Comparison of ENCODE assay signal across 18 cellular contexts in the genomic region with DNA sequence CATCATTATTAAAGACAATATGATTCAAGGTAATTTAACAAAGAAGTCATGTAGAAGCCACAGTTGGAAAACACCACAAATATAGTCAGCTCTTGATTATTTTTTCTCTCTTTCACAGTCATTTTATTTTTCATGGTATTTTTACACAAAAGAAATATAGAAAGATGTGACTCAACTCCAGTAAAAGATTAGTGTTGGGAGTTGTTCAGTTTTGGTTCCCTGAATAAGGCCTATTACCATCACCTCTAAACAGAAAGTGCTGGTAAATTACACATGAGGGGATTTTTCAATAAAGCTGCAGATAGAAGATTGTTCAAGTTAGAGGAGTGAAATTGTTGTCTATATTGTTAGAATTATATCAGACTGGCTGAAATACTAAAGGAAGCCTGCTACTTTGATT.
DNase-seq lines count a peak whose midpoint lies in the region; ATAC-seq and TF ChIP-seq lines count a peak whose summit lies in the region.
"Had no signal": no experiment of that assay in that cellular context is flagged by ENCODE, and none has a peak within 500 bp of the region (broad histone marks: within the 10 kb centered on the region; RNA-seq: fewer than 3 reads in every experiment).

No MANE protein-coding gene starts in this region.

- CTCF ChIA-PET in activated CD4-positive, alpha-beta memory T cell treated with anti-CD3 and anti-CD28 coated beads for 36 hours (lab: Charles Lee): interaction anchor here (1.0 to 3.5 kb wide), 4 partner anchors 9 to 85 kb away, joined by 3 to 73 read pairs (median 4); no protein-coding TSS in a partner anchor
- CTCF ChIA-PET in activated CD4-positive, alpha-beta memory T cell treated with anti-CD3 and anti-CD28 coated beads, Interleukin-2, amount 10 ng/mL, durations not matched to agents 7 days and 5 days (lab: Charles Lee): interaction anchor here (0.6 to 2.4 kb wide), 3 partner anchors 9 to 23 kb away, joined by 3 to 20 read pairs (median 3); no protein-coding TSS in a partner anchor

- no peak overlapping the region for H3K4me3 Mint-ChIP-seq in activated CD4-positive, alpha-beta memory T cell treated with anti-CD3 and anti-CD28 coated beads for 36 hours
- H3K4me3 Mint-ChIP-seq in activated CD4-positive, alpha-beta memory T cell treated with anti-CD3 and anti-CD28 coated beads, Interleukin-2, amount 10 ng/mL, durations not matched to agents 7 days and 5 days: no peak overlapping the region
- no peak overlapping the region for H3K4me3 Mint-ChIP-seq in activated T-helper 1 cell treated with anti-CD3 and anti-CD28 coated beads, Interleukin-12 subunit alpha, Interleukin-12 subunit beta, Interleukin-2, Interleukin-4 antibody, amounts not matched to agents 30 ng/mL and 10 ng/mL and 1 ng/mL, durations not matched to agents 14 hours and 24 hours and 36 hours
- H3K4me3 Mint-ChIP-seq: central memory CD8-positive, alpha-beta T cell had no signal

- ATAC-seq in GM19455 (IDR thresholded peaks at IDR 0.05; ENCODE audit: unreplicated experiment) (peak; percentile 22), HG02973 (IDR thresholded peaks at IDR 0.05; ENCODE audit: unreplicated experiment) (peak; percentile 46), heart left ventricle (no peak), GM19328 (IDR thresholded peaks at IDR 0.05; ENCODE audit: unreplicated experiment) (no peak)

- no peak overlapping the region for H3K4me3 ChIP-seq in heart left ventricle
- H3K4me3 ChIP-seq: hepatocyte, uterus had no signal

- no peak overlapping the region for H3K27ac ChIP-seq in heart left ventricle
- H3K27ac ChIP-seq: hepatocyte, uterus, WERI-Rb-1 had no signal

- H3K4me1 ChIP-seq in heart left ventricle: peaks cover 0 to 6% (median 0%) of the 10 kb centered on the region in 12 donors
- H3K4me1 ChIP-seq: uterus had no signal

- peaks cover 37% of the 10 kb centered on the region for H3K4me1 Mint-ChIP-seq in activated CD4-positive, alpha-beta memory T cell treated with anti-CD3 and anti-CD28 coated beads for 36 hours (ENCODE audit: low read depth)
- peaks cover 13% of the 10 kb centered on the region for H3K4me1 Mint-ChIP-seq in activated CD4-positive, alpha-beta memory T cell treated with anti-CD3 and anti-CD28 coated beads, Interleukin-2, amount 10 ng/mL, durations not matched to agents 7 days and 5 days
- peaks cover 58% of the 10 kb centered on the region for H3K4me1 Mint-ChIP-seq in activated T-helper 1 cell treated with anti-CD3 and anti-CD28 coated beads, Interleukin-12 subunit alpha, Interleukin-12 subunit beta, Interleukin-2, Interleukin-4 antibody, amounts not matched to agents 30 ng/mL and 10 ng/mL and 1 ng/mL, durations not matched to agents 14 hours and 24 hours and 36 hours (ENCODE audit: low read depth)

- peaks cover 7% of the 10 kb centered on the region for H3K27me3 Mint-ChIP-seq in activated CD4-positive, alpha-beta memory T cell treated with anti-CD3 and anti-CD28 coated beads for 36 hours
- no peaks in the 10 kb centered on the region for H3K27me3 Mint-ChIP-seq in activated CD4-positive, alpha-beta memory T cell treated with anti-CD3 and anti-CD28 coated beads, Interleukin-2, amount 10 ng/mL, durations not matched to agents 7 days and 5 days
- H3K27me3 Mint-ChIP-seq in activated T-helper 1 cell treated with anti-CD3 and anti-CD28 coated beads, Interleukin-12 subunit alpha, Interleukin-12 subunit beta, Interleukin-2, Interleukin-4 antibody, amounts not matched to agents 30 ng/mL and 10 ng/mL and 1 ng/mL, durations not matched to agents 14 hours and 24 hours and 36 hours (ENCODE audit: insufficient read depth): no peaks in the 10 kb centered on the region
- H3K27me3 Mint-ChIP-seq: central memory CD8-positive, alpha-beta T cell had no signal

- peak overlapping the region; percentile 64 for H3K27ac Mint-ChIP-seq in activated CD4-positive, alpha-beta memory T cell treated with anti-CD3 and anti-CD28 coated beads for 36 hours
- no peak overlapping the region for H3K27ac Mint-ChIP-seq in activated CD4-positive, alpha-beta memory T cell treated with anti-CD3 and anti-CD28 coated beads, Interleukin-2, amount 10 ng/mL, durations not matched to agents 7 days and 5 days
- H3K27ac Mint-ChIP-seq in activated T-helper 1 cell treated with anti-CD3 and anti-CD28 coated beads, Interleukin-12 subunit alpha, Interleukin-12 subunit beta, Interleukin-2, Interleukin-4 antibody, amounts not matched to agents 30 ng/mL and 10 ng/mL and 1 ng/mL, durations not matched to agents 14 hours and 24 hours and 36 hours: peak overlapping the region; percentile 67

- TF ChIP-seq POLR2A in heart left ventricle (IDR thresholded peaks at IDR 0.05): no peak

- H3K36me3 Mint-ChIP-seq in activated CD4-positive, alpha-beta memory T cell treated with anti-CD3 and anti-CD28 coated beads for 36 hours: no peaks in the 10 kb centered on the region
- H3K36me3 Mint-ChIP-seq in activated CD4-positive, alpha-beta memory T cell treated with anti-CD3 and anti-CD28 coated beads, Interleukin-2, amount 10 ng/mL, durations not matched to agents 7 days and 5 days (ENCODE audit: low read depth): peaks cover 7% of the 10 kb centered on the region
- H3K36me3 Mint-ChIP-seq in activated T-helper 1 cell treated with anti-CD3 and anti-CD28 coated beads, Interleukin-12 subunit alpha, Interleukin-12 subunit beta, Interleukin-2, Interleukin-4 antibody, amounts not matched to agents 30 ng/mL and 10 ng/mL and 1 ng/mL, durations not matched to agents 14 hours and 24 hours and 36 hours (ENCODE audit: low read depth): peaks cover 9% of the 10 kb centered on the region

- no peaks in the 10 kb centered on the region for H3K9me3 Mint-ChIP-seq in activated CD4-positive, alpha-beta memory T cell treated with anti-CD3 and anti-CD28 coated beads for 36 hours
- H3K9me3 Mint-ChIP-seq in activated CD4-positive, alpha-beta memory T cell treated with anti-CD3 and anti-CD28 coated beads, Interleukin-2, amount 10 ng/mL, durations not matched to agents 7 days and 5 days: peaks cover 2% of the 10 kb centered on the region
- H3K9me3 Mint-ChIP-seq in activated T-helper 1 cell treated with anti-CD3 and anti-CD28 coated beads, Interleukin-12 subunit alpha, Interleukin-12 subunit beta, Interleukin-2, Interleukin-4 antibody, amounts not matched to agents 30 ng/mL and 10 ng/mL and 1 ng/mL, durations not matched to agents 14 hours and 24 hours and 36 hours: peaks cover 9% of the 10 kb centered on the region
- H3K9me3 Mint-ChIP-seq: central memory CD8-positive, alpha-beta T cell had no signal

- no peak for DNase-seq in activated CD4-positive, alpha-beta memory T cell treated with anti-CD3 and anti-CD28 coated beads for 36 hours
- no peak for DNase-seq in activated CD4-positive, alpha-beta memory T cell treated with anti-CD3 and anti-CD28 coated beads, Interleukin-2, amount 10 ng/mL, durations not matched to agents 7 days and 5 days
- no peak for DNase-seq in activated T-helper 1 cell treated with anti-CD3 and anti-CD28 coated beads, Interleukin-12 subunit alpha, Interleukin-12 subunit beta, Interleukin-2, Interleukin-4 antibody, amounts not matched to agents 30 ng/mL and 10 ng/mL and 1 ng/mL, durations not matched to agents 14 hours and 24 hours and 36 hours (ENCODE audit: low spot score)
- no peak for DNase-seq in NCI-H1105 (lab: John Stamatoyannopoulos, UW)
- no peak for DNase-seq in heart left ventricle
- DNase-seq: amniotic stem cell, C1 segment of cervical spinal cord, DMS 273 treated with DMSO at 0.1 percent for 48 hours, NCI-H1694, NCI-H446 treated with DMSO at 0.1 percent for 48 hours, Right ventricle myocardium superior, uterus, WERI-Rb-1 had no signal

- TF ChIP-seq CTCF in heart left ventricle (IDR thresholded peaks at IDR 0.05): no peak

- H3K36me3 ChIP-seq in heart left ventricle: no peaks in the 10 kb centered on the region
- H3K36me3 ChIP-seq: uterus, WERI-Rb-1 had no signal

- intact Hi-C loops in activated CD4-positive, alpha-beta memory T cell treated with anti-CD3 and anti-CD28 coated beads for 36 hours (cut with micrococcal nuclease): loop anchor here (1.0 to 5.0 kb wide), 6 partner anchors 10 to 1336 kb away; a partner anchor contains a TSS
- intact Hi-C loops in activated T-helper 1 cell treated with anti-CD3 and anti-CD28 coated beads, Interleukin-12 subunit alpha, Interleukin-12 subunit beta, Interleukin-2, Interleukin-4 antibody, amounts not matched to agents 30 ng/mL and 10 ng/mL and 1 ng/mL, durations not matched to agents 14 hours and 24 hours and 36 hours (cut with micrococcal nuclease): loop anchor here (1.0 to 5.0 kb wide), 4 partner anchors 10 to 1444 kb away; no protein-coding TSS in a partner anchor
- intact Hi-C loops in heart left ventricle (cut with DNase I): loop anchor here in 1 of 10 donors (10.0 kb wide), 1 partner anchor 232 kb away; no protein-coding TSS in a partner anchor

- POLR2A ChIA-PET in activated CD4-positive, alpha-beta memory T cell treated with anti-CD3 and anti-CD28 coated beads for 36 hours (lab: Charles Lee): interaction anchor here (1.0 to 1.9 kb wide), 3 partner anchors 10 to 132 kb away, joined by 3 to 11 read pairs (median 3); no protein-coding TSS in a partner anchor
- POLR2A ChIA-PET in activated CD4-positive, alpha-beta memory T cell treated with anti-CD3 and anti-CD28 coated beads, Interleukin-2, amount 10 ng/mL, durations not matched to agents 7 days and 5 days (lab: Charles Lee): no interaction called here

- H3K9me3 ChIP-seq in heart left ventricle: no peaks in the 10 kb centered on the region
- H3K9me3 ChIP-seq: uterus had no signal

- H3K27me3 ChIP-seq in heart left ventricle: peaks cover 0 to 6% (median 0%) of the 10 kb centered on the region in 9 donors
- H3K27me3 ChIP-seq: hepatocyte, uterus had no signal

Comparison
In these comparisons a context has a peak if more than half of its experiments do, and no peak if none do; other contexts are left out.
1. ATAC-seq: peak in GM19455 (single experiment) and HG02973 (single experiment); none in heart left ventricle (0 of 4) and GM19328 (single experiment).